11 cellular contexts compared by ENCODE assay signal in the genomic region with DNA sequence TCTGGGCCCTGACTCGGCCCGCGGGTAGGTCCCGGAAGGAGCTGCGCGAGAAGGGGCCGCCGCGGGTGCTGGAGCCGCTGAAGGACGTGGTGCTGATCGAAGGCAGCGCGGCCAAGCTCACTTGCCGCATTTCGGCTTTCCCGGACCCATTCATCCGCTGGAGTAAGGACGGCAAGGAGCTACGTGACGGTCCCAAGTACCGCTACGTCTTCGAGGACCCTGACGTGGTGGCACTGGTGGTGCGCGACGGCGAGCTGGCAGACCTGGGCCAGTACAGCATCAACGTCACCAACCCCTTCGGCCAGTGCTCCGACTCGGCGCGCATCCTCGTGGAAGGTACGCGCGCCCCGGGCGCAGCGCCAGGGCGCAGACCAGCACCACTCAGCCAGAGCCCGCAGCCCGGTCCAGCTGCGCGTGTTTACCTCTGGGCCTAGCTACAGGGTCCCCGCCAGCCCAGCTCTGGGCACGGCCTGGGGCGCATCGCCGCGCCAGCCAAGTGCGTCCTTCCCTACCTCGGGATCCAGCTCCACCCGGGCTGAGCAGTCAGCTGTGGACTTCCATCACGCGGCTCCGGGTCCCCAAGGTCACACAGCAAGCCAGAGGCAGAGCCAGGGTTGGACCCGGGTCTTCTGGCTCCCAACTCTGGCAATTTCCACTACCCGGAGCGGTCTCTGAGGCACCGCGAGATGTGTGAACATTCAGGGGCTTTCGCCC. TPM values are rescaled to one million over a fixed set of nuclear protein-coding genes. Genes with fewer than 3 reads are reported as not detected.
A peak's percentile ranks its signal among the peaks of the same experiment; 100 is the strongest.
DNase-seq lines count a peak whose midpoint lies in the region; ATAC-seq lines count a peak whose summit lies in the region.
"Had no signal": no experiment of that assay in that cellular context is flagged by ENCODE, and none has a peak within 500 bp of the region (broad histone marks: within the 10 kb centered on the region; RNA-seq: fewer than 3 reads in every experiment).

No MANE protein-coding gene starts in this region.

- H3K27me3 Mint-ChIP-seq in activated T-helper 2 cell treated with anti-CD3 and anti-CD28 coated beads, Interferon-gamma antibody, Interleukin-2, Interleukin-4, amounts not matched to agents 10 μg/mL and 5 μg/mL and 100 μg/mL, durations not matched to agents 14 hours and 24 hours and 36 hours (ENCODE audit: low read depth), result peaks cover 47% of the 10 kb centered on the region

- H3K27ac ChIP-seq in HUES6 (ENCODE audit: low read depth, low read length), result no peak overlapping the region
- H3K27ac ChIP-seq: HL-60 had no signal

- H3K9ac ChIP-seq in HUES6 (ENCODE audit: low read length) (peak overlapping the region; percentile 5), skeletal muscle satellite cell (ENCODE audit: low read depth, low read length) (no peak overlapping the region)

- peak overlapping the region; percentile 96 for H3K4me3 Mint-ChIP-seq in activated T-helper 2 cell treated with anti-CD3 and anti-CD28 coated beads, Interferon-gamma antibody, Interleukin-2, Interleukin-4, amounts not matched to agents 10 μg/mL and 5 μg/mL and 100 μg/mL, durations not matched to agents 14 hours and 24 hours and 36 hours (ENCODE audit: low read depth)

- peak overlapping the region; percentile 91 for H3K4me2 ChIP-seq in skeletal muscle satellite cell (ENCODE audit: low read length)

- no peak for ATAC-seq in GM21723 (IDR thresholded peaks at IDR 0.05; ENCODE audit: unreplicated experiment)

- peaks cover 33% of the 10 kb centered on the region for H3K4me1 Mint-ChIP-seq in activated T-helper 2 cell treated with anti-CD3 and anti-CD28 coated beads, Interferon-gamma antibody, Interleukin-2, Interleukin-4, amounts not matched to agents 10 μg/mL and 5 μg/mL and 100 μg/mL, durations not matched to agents 14 hours and 24 hours and 36 hours (ENCODE audit: low read depth)

- H3K4me3 ChIP-seq in HUES6 (ENCODE audit: low read depth, low read length) (peak overlapping the region; percentile 79), iPS-11a (ENCODE audit: low read depth, low read length) (peak overlapping the region; percentile 1), skeletal muscle satellite cell (ENCODE audit: low read length) (peak overlapping the region; percentile 82)

- H3K36me3 Mint-ChIP-seq in activated T-helper 2 cell treated with anti-CD3 and anti-CD28 coated beads, Interferon-gamma antibody, Interleukin-2, Interleukin-4, amounts not matched to agents 10 μg/mL and 5 μg/mL and 100 μg/mL, durations not matched to agents 14 hours and 24 hours and 36 hours (ENCODE audit: low read depth), result no peaks in the 10 kb centered on the region

- no peak overlapping the region for H3K27ac Mint-ChIP-seq in activated T-helper 2 cell treated with anti-CD3 and anti-CD28 coated beads, Interferon-gamma antibody, Interleukin-2, Interleukin-4, amounts not matched to agents 10 μg/mL and 5 μg/mL and 100 μg/mL, durations not matched to agents 14 hours and 24 hours and 36 hours

- intact Hi-C loops in activated T-helper 2 cell treated with anti-CD3 and anti-CD28 coated beads, Interferon-gamma antibody, Interleukin-2, Interleukin-4, amounts not matched to agents 10 μg/mL and 5 μg/mL and 100 μg/mL, durations not matched to agents 14 hours and 24 hours and 36 hours (cut with micrococcal nuclease), result no loop called here

- H3K9me3 Mint-ChIP-seq in activated T-helper 2 cell treated with anti-CD3 and anti-CD28 coated beads, Interferon-gamma antibody, Interleukin-2, Interleukin-4, amounts not matched to agents 10 μg/mL and 5 μg/mL and 100 μg/mL, durations not matched to agents 14 hours and 24 hours and 36 hours, result no peaks in the 10 kb centered on the region

- no peaks in the 10 kb centered on the region for H3K36me3 ChIP-seq in HUES6 (ENCODE audit: control insufficient read depth, insufficient read depth, low read length)
- H3K36me3 ChIP-seq in skeletal muscle satellite cell (ENCODE audit: insufficient read depth, low read length), result no peaks in the 10 kb centered on the region

- H3K4me1 ChIP-seq in HUES6 (ENCODE audit: control insufficient read depth, insufficient read depth, low read length) (peaks cover 50% of the 10 kb centered on the region), skeletal muscle satellite cell (ENCODE audit: control insufficient read depth, insufficient read depth, low read length) (peaks cover 26% of the 10 kb centered on the region)

- no peak for DNase-seq in activated T-helper 2 cell treated with anti-CD3 and anti-CD28 coated beads, Interferon-gamma antibody, Interleukin-2, Interleukin-4, amounts not matched to agents 10 μg/mL and 5 μg/mL and 100 μg/mL, durations not matched to agents 14 hours and 24 hours and 36 hours (ENCODE audit: low spot score)
- DNase-seq in ecto neural progenitor cell (ENCODE audit: low spot score), result no peak
- no peak for DNase-seq in NCI-H2171 treated with DMSO at 0.1 percent for 48 hours (lab: John Stamatoyannopoulos, UW)
- DNase-seq in activated CD4-positive, CD25-positive, alpha-beta regulatory T cell (lab: John Stamatoyannopoulos, UW), result no peak
- DNase-seq: stimulated activated CD4-positive, alpha-beta T cell treated with anti-CD3 and anti-CD28 coated beads, Interleukin-2, amount 100 ng/mL, for 48 hours had no signal

- H3K9me3 ChIP-seq in HUES6 (ENCODE audit: control insufficient read depth, insufficient read depth, low read depth, low read length) (no peaks in the 10 kb centered on the region), skeletal muscle satellite cell (replicated peaks; ENCODE audit: low read length) (no peaks in the 10 kb centered on the region)

- H3K27me3 ChIP-seq in HUES6 (ENCODE audit: control insufficient read depth, insufficient read depth, low read length) (peaks cover 61% of the 10 kb centered on the region), skeletal muscle satellite cell (ENCODE audit: control insufficient read depth, insufficient read depth, low read length) (peaks cover 15% of the 10 kb centered on the region)

RNA-seq across cellular contexts. Expression of a gene that starts 1.8 kb away (rescaled TPM):
- total RNA-seq in activated T-helper 2 cell treated with anti-CD3 and anti-CD28 coated beads, Interferon-gamma antibody, Interleukin-2, Interleukin-4, amounts not matched to agents 10 μg/mL and 5 μg/mL and 100 μg/mL, durations not matched to agents 14 hours and 24 hours and 36 hours, result 52.0 and 52.9 TPM in 2 replicates
- 51.2 and 71.9 TPM in 2 replicates for total RNA-seq in skeletal muscle satellite cell (2012; rRNA removed)

RNA-seq across cellular contexts. Expression of a gene that starts 17.3 kb away (rescaled TPM):
- not detected in 2 replicates for total RNA-seq in activated T-helper 2 cell treated with anti-CD3 and anti-CD28 coated beads, Interferon-gamma antibody, Interleukin-2, Interleukin-4, amounts not matched to agents 10 μg/mL and 5 μg/mL and 100 μg/mL, durations not matched to agents 14 hours and 24 hours and 36 hours
- not detected in 2 replicates for total RNA-seq in skeletal muscle satellite cell (2012; rRNA removed)
- total RNA-seq: esophagus mucosa had no signal

RNA-seq across cellular contexts. Expression of a gene that starts 46.7 kb away (rescaled TPM):
- 40.2 and 41.9 TPM in 2 replicates for total RNA-seq in activated T-helper 2 cell treated with anti-CD3 and anti-CD28 coated beads, Interferon-gamma antibody, Interleukin-2, Interleukin-4, amounts not matched to agents 10 μg/mL and 5 μg/mL and 100 μg/mL, durations not matched to agents 14 hours and 24 hours and 36 hours
- 130 and 146 TPM in 2 replicates for total RNA-seq in skeletal muscle satellite cell (2012; rRNA removed)

RNA-seq across cellular contexts. Expression of a gene that starts 46.9 kb away (rescaled TPM):
- total RNA-seq in activated T-helper 2 cell treated with anti-CD3 and anti-CD28 coated beads, Interferon-gamma antibody, Interleukin-2, Interleukin-4, amounts not matched to agents 10 μg/mL and 5 μg/mL and 100 μg/mL, durations not matched to agents 14 hours and 24 hours and 36 hours, result 3.8 and 4.9 TPM in 2 replicates
- total RNA-seq in skeletal muscle satellite cell (2012; rRNA removed), result 0.51 and 1.3 TPM in 2 replicates

Comparison
In these comparisons a context has a peak if more than half of its experiments do, and no peak if none do; other contexts are left out.
1. H3K4me3 ChIP-seq: peak in every context shown above with its lines; median percentile 82 in skeletal muscle satellite cell; 79 in HUES6; 1 in iPS-11a.